In the genomic region with DNA sequence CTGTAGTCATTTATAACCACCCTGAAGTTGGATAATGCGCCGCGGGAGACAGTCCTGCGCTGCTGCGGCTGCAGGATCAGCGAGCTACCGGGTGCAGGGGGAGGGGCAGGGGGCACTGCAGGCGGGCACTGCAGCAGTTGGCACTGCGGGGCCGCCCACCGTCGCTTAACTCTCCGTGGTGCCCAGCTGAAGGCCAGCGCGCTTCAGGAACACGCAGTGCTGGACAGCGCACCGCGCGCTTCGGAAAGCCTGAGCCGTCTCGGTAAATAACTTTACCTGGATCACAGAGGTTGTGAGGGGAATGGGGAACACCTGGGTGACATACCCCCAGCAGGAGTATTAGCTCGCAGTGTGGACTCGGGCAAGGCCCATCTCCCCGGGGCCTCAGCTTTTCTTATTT, we compare ENCODE assay signal across 21 cellular contexts. TPM values are rescaled to one million over a fixed set of nuclear protein-coding genes. Genes with fewer than 3 reads are reported as not detected.
A peak's percentile ranks its signal among the peaks of the same experiment; 100 is the strongest.
DNase-seq lines count a peak whose midpoint lies in the region; ATAC-seq and TF ChIP-seq lines count a peak whose summit lies in the region.
"Had no signal": no experiment of that assay in that cellular context is flagged by ENCODE, and none has a peak within 500 bp of the region (broad histone marks: within the 10 kb centered on the region; RNA-seq: fewer than 3 reads in every experiment).

No MANE protein-coding gene starts in this region.

- H3K9me3 ChIP-seq in heart left ventricle (no peaks in the 10 kb centered on the region), liver (ENCODE audit: control insufficient read depth in 4 of 4, low read length in 3 of 4) (no peaks in the 10 kb centered on the region), thyroid gland (no peaks in the 10 kb centered on the region)
- H3K9me3 ChIP-seq: psoas muscle, tibial artery had no signal

- H3K36me3 ChIP-seq in heart left ventricle = no peaks in the 10 kb centered on the region
- no peaks in the 10 kb centered on the region for H3K36me3 ChIP-seq in liver (ENCODE audit: control insufficient read depth in 4 of 4, insufficient read depth in 3 of 4, low read depth in 1 of 4, low read length in 3 of 4)
- H3K36me3 ChIP-seq in thyroid gland = no peaks in the 10 kb centered on the region
- H3K36me3 ChIP-seq: tibial artery had no signal

- no peak overlapping the region for H3K4me3 ChIP-seq in heart left ventricle
- H3K4me3 ChIP-seq in epithelial cell of esophagus (ENCODE audit: low read length) = no peak overlapping the region
- H3K4me3 ChIP-seq in liver (ENCODE audit: low read depth in 1 of 3, low read length in 3 of 3) = no peak overlapping the region
- H3K4me3 ChIP-seq in thyroid gland (replicated peaks in 1 of 3) = no peak overlapping the region
- H3K4me3 ChIP-seq: psoas muscle, tibial artery had no signal

- DNase-seq in heart left ventricle (no peak), Right ventricle myocardium superior (no peak), epithelial cell of esophagus (ENCODE audit: low read depth) (peak; percentile 36), thyroid gland (peak; percentile 50 to 68), NCI-H1694 treated with DMSO at 0.1 percent for 48 hours (lab: John Stamatoyannopoulos, UW) (no peak)
- DNase-seq: activated CD4-positive, alpha-beta T cell treated with anti-CD3 and anti-CD28 coated beads, Interleukin-2, amount 10 ng/mL, durations not matched to agents 7 days and 5 days; activated gamma-delta T cell treated with Interleukin-2 at 50 U/mL for 16 hours; anterior cingulate cortex; DMS153; mesenchymal stem cell; NCI-H2029 treated with DMSO at 0.1 percent for 48 hours; psoas muscle; stimulated activated CD4-positive, alpha-beta T cell treated with anti-CD3 and anti-CD28 coated beads, Interleukin-15, amount 100 ng/mL, for 24 hours; T-cell; tibial artery had no signal

- ATAC-seq in heart left ventricle (peak in 3 of 4 donors; percentile 48 to 56 (median 56)), Right ventricle myocardium superior (ENCODE audit: poor library complexity) (no peak), GM21390 (IDR thresholded peaks at IDR 0.05; ENCODE audit: unreplicated experiment) (no peak), GM21360 (IDR thresholded peaks at IDR 0.05; ENCODE audit: unreplicated experiment) (no peak)
- ATAC-seq: natural killer cell treated with Interleukin-12 subunit alpha and Interleukin-12 subunit beta and Interleukin-15 and Interleukin-18, amount 100 ng/mL, for 72 hours; stimulated activated effector memory CD8-positive, alpha-beta T cell treated with anti-CD3 and anti-CD28 coated beads, Interleukin-12 subunit alpha, Interleukin-12 subunit beta, amount 100 ng/mL, for 72 hours; T-cell had no signal

- no peak for TF ChIP-seq RAD21 in liver (IDR thresholded peaks at IDR 0.05)

- H3K27ac ChIP-seq in heart left ventricle = no peak overlapping the region
- no peak overlapping the region for H3K27ac ChIP-seq in liver (ENCODE audit: low read depth in 1 of 2, low read length in 2 of 2)
- H3K27ac ChIP-seq in thyroid gland = no peak overlapping the region
- H3K27ac ChIP-seq: psoas muscle, tibial artery had no signal

- H3K4me1 ChIP-seq in heart left ventricle (no peaks in the 10 kb centered on the region), liver (ENCODE audit: control insufficient read depth in 4 of 4, insufficient read depth in 4 of 4, low read length in 3 of 4) (no peaks in the 10 kb centered on the region), thyroid gland (no peaks in the 10 kb centered on the region)
- H3K4me1 ChIP-seq: psoas muscle, tibial artery had no signal

- WGBS in heart left ventricle, 4 donors = 11 to 16% (median 13%) methylated on average over 23 to 26 of the region's 26 CpGs
- WGBS in liver = 12% methylated on average over 26 of the region's 26 CpGs
- 10 to 18% methylated on average over 3 to 10 of the region's 26 CpGs for WGBS in thyroid gland, 2 donors

- no peak overlapping the region for H3K9ac ChIP-seq in liver (ENCODE audit: low read depth in 1 of 2, low read length in 2 of 2)

- intact Hi-C loops in heart left ventricle (cut with DNase I) = no loop called here
- intact Hi-C loops in Right ventricle myocardium superior (cut with DNase I) = no loop called here
- intact Hi-C loops in thyroid gland (cut with DNase I) = no loop called here

- H3K27me3 ChIP-seq in heart left ventricle = peaks cover 0 to 80% (median 19%) of the 10 kb centered on the region in 9 donors
- peaks cover 0 to 6% (median 1%) of the 10 kb centered on the region in 4 donors for H3K27me3 ChIP-seq in liver (ENCODE audit: control insufficient read depth in 4 of 4, insufficient read depth in 4 of 4, low read length in 3 of 4)
- H3K27me3 ChIP-seq in thyroid gland = no peaks in the 10 kb centered on the region

- TF ChIP-seq POLR2A in heart left ventricle (IDR thresholded peaks at IDR 0.05) = no peak
- no peak for TF ChIP-seq POLR2A in thyroid gland (IDR thresholded peaks at IDR 0.05)

- TF ChIP-seq CTCF in heart left ventricle (IDR thresholded peaks at IDR 0.05) (no peak), epithelial cell of esophagus (IDR thresholded peaks at IDR 0.05; ENCODE audit: insufficient read depth, low read depth, low read length, missing control alignments) (no peak), liver (IDR thresholded peaks at IDR 0.05; ENCODE audit: low read depth, low read length, missing input control) (no peak), thyroid gland (IDR thresholded peaks at IDR 0.05) (no peak)

TF ChIP-seq in liver, 16 proteins besides CTCF, POLR2A, EP300 and RAD21:
- no peak for TF ChIP-seq YY1 (IDR thresholded peaks at IDR 0.05)
- TF ChIP-seq, protein P1, sequence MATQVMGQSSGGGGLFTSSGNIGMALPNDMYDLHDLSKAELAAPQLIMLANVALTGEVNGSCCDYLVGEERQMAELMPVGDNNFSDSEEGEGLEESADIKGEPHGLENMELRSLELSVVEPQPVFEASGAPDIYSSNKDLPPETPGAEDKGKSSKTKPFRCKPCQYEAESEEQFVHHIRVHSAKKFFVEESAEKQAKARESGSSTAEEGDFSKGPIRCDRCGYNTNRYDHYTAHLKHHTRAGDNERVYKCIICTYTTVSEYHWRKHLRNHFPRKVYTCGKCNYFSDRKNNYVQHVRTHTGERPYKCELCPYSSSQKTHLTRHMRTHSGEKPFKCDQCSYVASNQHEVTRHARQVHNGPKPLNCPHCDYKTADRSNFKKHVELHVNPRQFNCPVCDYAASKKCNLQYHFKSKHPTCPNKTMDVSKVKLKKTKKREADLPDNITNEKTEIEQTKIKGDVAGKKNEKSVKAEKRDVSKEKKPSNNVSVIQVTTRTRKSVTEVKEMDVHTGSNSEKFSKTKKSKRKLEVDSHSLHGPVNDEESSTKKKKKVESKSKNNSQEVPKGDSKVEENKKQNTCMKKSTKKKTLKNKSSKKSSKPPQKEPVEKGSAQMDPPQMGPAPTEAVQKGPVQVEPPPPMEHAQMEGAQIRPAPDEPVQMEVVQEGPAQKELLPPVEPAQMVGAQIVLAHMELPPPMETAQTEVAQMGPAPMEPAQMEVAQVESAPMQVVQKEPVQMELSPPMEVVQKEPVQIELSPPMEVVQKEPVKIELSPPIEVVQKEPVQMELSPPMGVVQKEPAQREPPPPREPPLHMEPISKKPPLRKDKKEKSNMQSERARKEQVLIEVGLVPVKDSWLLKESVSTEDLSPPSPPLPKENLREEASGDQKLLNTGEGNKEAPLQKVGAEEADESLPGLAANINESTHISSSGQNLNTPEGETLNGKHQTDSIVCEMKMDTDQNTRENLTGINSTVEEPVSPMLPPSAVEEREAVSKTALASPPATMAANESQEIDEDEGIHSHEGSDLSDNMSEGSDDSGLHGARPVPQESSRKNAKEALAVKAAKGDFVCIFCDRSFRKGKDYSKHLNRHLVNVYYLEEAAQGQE (IDR thresholded peaks at IDR 0.05) = peak; percentile 97

RNA-seq across cellular contexts. Expression of gene LRFN2, which starts 12.4 kb away (rescaled TPM):
- total RNA-seq in heart left ventricle (not detected), Right ventricle myocardium superior (not detected), liver (under 1 TPM in 1 of 2 donors, not detected in 1; under 0.01 TPM), thyroid gland (under 1 TPM in 1 of 4 donors, not detected in 3; 0.13 TPM)
- polyA plus RNA-seq in heart left ventricle (not detected), liver (under 1 TPM in 1 of 2 donors, not detected in 1; 0.01 TPM)
- total RNA-seq: NCI-H460, psoas muscle had no signal

Comparison
In these comparisons a context has a peak if more than half of its experiments do, and no peak if none do; other contexts are left out.
1. ATAC-seq: peak in heart left ventricle (3 of 4); none in Right ventricle myocardium superior (single experiment), GM21390 (single experiment) and GM21360 (single experiment).
2. DNase-seq: peak in epithelial cell of esophagus (single experiment) and thyroid gland (2 of 2); none in heart left ventricle (0 of 5), Right ventricle myocardium superior (single experiment) and NCI-H1694 treated with DMSO at 0.1 percent for 48 hours (single experiment).